In genomic region chrX:102712967-102713677, GRCh38 we compare ENCODE assay signal across 8 cellular contexts. TPM values are rescaled to one million over a fixed set of nuclear protein-coding genes. Genes with fewer than 3 reads are reported as not detected.
DNase-seq lines count a peak whose midpoint lies in the region; ATAC-seq and TF ChIP-seq lines count a peak whose summit lies in the region.

No MANE protein-coding gene starts in this region.

- H3K27ac ChIP-seq in SJSA1 (no peak overlapping the region), dorsolateral prefrontal cortex (peak overlapping the region; percentile 6 to 96 (median 89))

- no peaks in the 10 kb centered on the region for H3K4me1 ChIP-seq in SJSA1 (replicated peaks)

- intact Hi-C loops in dorsolateral prefrontal cortex (cut with DNase I), result loop anchor here (2.0 to 10.0 kb wide), 3 partner anchors 54 to 108 kb away; partner anchors contain the start of gene GPRASP1 (in 1 of the 2)
- intact Hi-C loops in left colon (cut with DNase I, micrococcal nuclease), result no loop called here

- DNase-seq in COR-L47 (lab: John Stamatoyannopoulos, UW), result peak; percentile 45
- DNase-seq in HK-2 (ENCODE audit: unreplicated experiment), result peak; percentile 51
- peak in 1 of 2 experiments; percentile 29 for DNase-seq in SJSA1 (ENCODE audit: low read depth in 1 of 2, low spot score in 2 of 2)
- peak in 8 of 10 donors; percentile 50 to 71 (median 64) for DNase-seq in dorsolateral prefrontal cortex
- DNase-seq in left colon, result peak; percentile 41 to 48
- DNase-seq in stimulated activated effector memory CD8-positive, alpha-beta T cell treated with anti-CD3 and anti-CD28 coated beads, Interleukin-12 subunit alpha, Interleukin-12 subunit beta, amount 100 ng/mL, for 72 hours (ENCODE audit: low spot score in 2 of 2), result no peak
- DNase-seq in NK-92 (lab: John Stamatoyannopoulos, UW; ENCODE audit: unreplicated experiment), result no peak

- H3K36me3 Mint-ChIP-seq in stimulated activated effector memory CD8-positive, alpha-beta T cell treated with anti-CD3 and anti-CD28 coated beads, Interleukin-12 subunit alpha, Interleukin-12 subunit beta, amount 100 ng/mL, for 72 hours, result no peaks in the 10 kb centered on the region

- H3K27me3 ChIP-seq in SJSA1 (replicated peaks) (no peaks in the 10 kb centered on the region), dorsolateral prefrontal cortex (peaks cover 0 to 72% (median 5%) of the 10 kb centered on the region in 45 donors)

- peak overlapping the region; percentile 72 for H3K4me3 Mint-ChIP-seq in stimulated activated effector memory CD8-positive, alpha-beta T cell treated with anti-CD3 and anti-CD28 coated beads, Interleukin-12 subunit alpha, Interleukin-12 subunit beta, amount 100 ng/mL, for 72 hours

- TF ChIP-seq CTCF in dorsolateral prefrontal cortex (IDR thresholded peaks at IDR 0.05 in 54 of 56, conservative IDR thresholded peaks at IDR 0.05 in 2 of 56; ENCODE audit: low read depth in 1 of 56, partially characterized antibody in 56 of 56), result peak; percentile 34 to 72 (median 55)

- no peak overlapping the region for H3K27ac Mint-ChIP-seq in stimulated activated effector memory CD8-positive, alpha-beta T cell treated with anti-CD3 and anti-CD28 coated beads, Interleukin-12 subunit alpha, Interleukin-12 subunit beta, amount 100 ng/mL, for 72 hours

- peaks cover 7% of the 10 kb centered on the region for H3K4me1 Mint-ChIP-seq in stimulated activated effector memory CD8-positive, alpha-beta T cell treated with anti-CD3 and anti-CD28 coated beads, Interleukin-12 subunit alpha, Interleukin-12 subunit beta, amount 100 ng/mL, for 72 hours

- H3K36me3 ChIP-seq in SJSA1, result no peaks in the 10 kb centered on the region

- H3K4me3 ChIP-seq in SJSA1 (peak overlapping the region; percentile 52), dorsolateral prefrontal cortex (peak overlapping the region; percentile 38 to 81 (median 68))

- H3K9me3 ChIP-seq in SJSA1 (replicated peaks), result no peaks in the 10 kb centered on the region

- no peaks in the 10 kb centered on the region for H3K9me3 Mint-ChIP-seq in stimulated activated effector memory CD8-positive, alpha-beta T cell treated with anti-CD3 and anti-CD28 coated beads, Interleukin-12 subunit alpha, Interleukin-12 subunit beta, amount 100 ng/mL, for 72 hours

- peak; percentile 86 for ATAC-seq in left colon
- ATAC-seq in stimulated activated effector memory CD8-positive, alpha-beta T cell treated with anti-CD3 and anti-CD28 coated beads, Interleukin-12 subunit alpha, Interleukin-12 subunit beta, amount 100 ng/mL, for 72 hours, result no peak
- ATAC-seq in GM18858 (IDR thresholded peaks at IDR 0.05; ENCODE audit: unreplicated experiment), result no peak

RNA-seq across cellular contexts. Expression of gene GPRASP2, which starts 0.9 kb away (rescaled TPM):
- 13.8 and 21.2 TPM in 2 replicates for total RNA-seq in SJSA1 (2014; rRNA removed; shearing (Covaris generic))
- 100 to 1,000 TPM in 18 of 120 experiments, 10 to 100 TPM in 102; 27.3 to 135 (median 78.9) TPM for total RNA-seq in dorsolateral prefrontal cortex
- 1 to 10 TPM; 1.5 to 4.4 TPM for total RNA-seq in left colon

RNA-seq across cellular contexts. Expression of gene GPRASP3, which starts 7.4 kb away (rescaled TPM):
- total RNA-seq in SJSA1 (2014; rRNA removed; shearing (Covaris generic)), result 0.22 and 0.68 TPM in 2 replicates
- total RNA-seq in dorsolateral prefrontal cortex (10 to 100 TPM; 15.2 to 70.6 (median 45.4) TPM), left colon (1 to 10 TPM; 3.1 to 3.2 TPM)

Comparison
In these comparisons a context has a peak if more than half of its experiments do, and no peak if none do; other contexts are left out.
1. DNase-seq: peak in COR-L47 (single experiment), HK-2 (single experiment), dorsolateral prefrontal cortex (8 of 10) and left colon (2 of 2); none in stimulated activated effector memory CD8-positive, alpha-beta T cell treated with anti-CD3 and anti-CD28 coated beads, Interleukin-12 subunit alpha, Interleukin-12 subunit beta, amount 100 ng/mL, for 72 hours (0 of 2) and NK-92 (single experiment).
2. intact Hi-C loops: an anchor here in dorsolateral prefrontal cortex (2.0 to 10.0 kb wide); none called in left colon.